ENCODE assay signal across 2 cellular contexts in genomic region chr4:39050590-39050989, GRCh38.
TF ChIP-seq lines count a peak whose summit lies in the region.

No MANE protein-coding gene starts in this region.

TF ChIP-seq in A549, 52 proteins besides CTCF, POLR2A, EP300 and RAD21:
- TF ChIP-seq HMGXB4 (CRISPR knock-in tag; IDR thresholded peaks at IDR 0.05; ENCODE audit: borderline replicate concordance), result no peak
- TF ChIP-seq MAFK (IDR thresholded peaks at IDR 0.05; ENCODE audit: partially characterized antibody), result peak; percentile 29

TF ChIP-seq in IMR-90, 13 proteins besides CTCF, POLR2A, EP300 and RAD21:
- no peak for TF ChIP-seq SMC3 (IDR thresholded peaks at IDR 0.05; ENCODE audit: low read depth, low read length)
- TF ChIP-seq MAZ (IDR thresholded peaks at IDR 0.05; ENCODE audit: borderline replicate concordance, low read depth, low read length), result no peak
- no peak for TF ChIP-seq MXI1 (IDR thresholded peaks at IDR 0.05; ENCODE audit: borderline replicate concordance, low read depth, low read length)
- no peak for TF ChIP-seq CEBPB (IDR thresholded peaks at IDR 0.05; ENCODE audit: low read depth, low read length)
- no peak for TF ChIP-seq ELK1 (IDR thresholded peaks at IDR 0.05; ENCODE audit: borderline replicate concordance, low read depth, low read length)
TF ChIP-seq in IMR-90: peak in this region for 0.
